Comparison of ENCODE assay signal across 23 cellular contexts in the genomic region with DNA sequence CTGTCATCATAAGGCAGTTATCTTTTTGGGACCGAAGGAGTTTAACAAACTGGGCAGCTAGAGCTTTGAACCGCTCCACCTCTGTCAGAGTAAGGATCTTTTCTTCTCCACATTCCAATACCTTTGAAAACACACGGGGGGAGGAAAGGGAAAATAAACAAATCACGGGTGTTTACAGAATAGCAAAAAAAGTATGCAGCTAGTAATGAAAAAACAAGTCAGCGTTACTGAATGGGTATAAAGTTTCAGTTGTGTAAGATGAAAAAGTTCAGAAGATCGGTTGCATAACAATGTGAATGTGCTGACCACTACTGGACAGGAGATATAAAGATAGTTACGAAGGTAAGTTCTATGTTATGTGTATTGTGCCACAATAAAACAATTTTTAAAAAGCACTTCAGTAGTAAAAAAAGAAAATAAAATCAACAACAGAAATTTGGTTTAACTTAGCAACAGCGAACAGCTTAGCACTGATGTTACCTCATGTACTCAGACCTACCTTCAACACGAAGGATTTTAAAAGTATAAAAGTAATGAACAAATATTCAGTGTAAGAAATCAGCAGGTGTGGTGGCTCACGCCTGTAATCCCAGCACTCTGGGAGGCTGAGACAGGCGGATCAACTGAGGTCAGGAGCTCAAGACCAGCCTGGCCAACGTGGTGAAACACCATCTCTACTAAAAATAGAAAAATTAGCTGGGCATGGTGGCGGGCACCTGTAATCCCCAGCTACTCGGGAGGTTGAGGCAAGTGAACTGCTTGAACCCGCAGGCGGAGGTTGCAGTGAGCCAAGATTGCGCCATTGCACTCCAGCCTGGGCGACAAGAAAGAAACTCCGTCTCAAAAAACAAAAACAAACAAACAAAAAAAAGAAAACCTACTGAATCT. TPM values are rescaled to one million over a fixed set of nuclear protein-coding genes. Genes with fewer than 3 reads are reported as not detected.
DNase-seq lines count a peak whose midpoint lies in the region; ATAC-seq and TF ChIP-seq lines count a peak whose summit lies in the region.
"Had no signal": no experiment of that assay in that cellular context is flagged by ENCODE, and none has a peak within 500 bp of the region (broad histone marks: within the 10 kb centered on the region; RNA-seq: fewer than 3 reads in every experiment).

No MANE protein-coding gene starts in this region.

- H3K36me3 Mint-ChIP-seq in activated CD4-positive, alpha-beta T cell treated with anti-CD3 and anti-CD28 coated beads for 36 hours (ENCODE audit: low read depth): peaks cover 58% of the 10 kb centered on the region
- peaks cover 64% of the 10 kb centered on the region for H3K36me3 Mint-ChIP-seq in activated CD4-positive, alpha-beta T cell treated with anti-CD3 and anti-CD28 coated beads, Interleukin-2, amount 10 ng/mL, durations not matched to agents 7 days and 5 days (ENCODE audit: low read depth)
- H3K36me3 Mint-ChIP-seq in naive thymus-derived CD8-positive, alpha-beta T cell: peaks cover 0 to 100% (median 37%) of the 10 kb centered on the region in 3 donors

- H3K9ac ChIP-seq in parathyroid adenoma: no peak overlapping the region

- CTCF ChIA-PET in activated CD4-positive, alpha-beta T cell treated with anti-CD3 and anti-CD28 coated beads for 36 hours (lab: Charles Lee): no interaction called here
- CTCF ChIA-PET in activated CD4-positive, alpha-beta T cell treated with anti-CD3 and anti-CD28 coated beads, Interleukin-2, amount 10 ng/mL, durations not matched to agents 7 days and 5 days (lab: Charles Lee): interaction anchor here (0.6 to 1.9 kb wide), 2 partner anchors 12 to 182 kb away, joined by 3 to 7 read pairs; no protein-coding TSS in a partner anchor

- POLR2A ChIA-PET in activated CD4-positive, alpha-beta T cell treated with anti-CD3 and anti-CD28 coated beads for 36 hours (lab: Charles Lee): no interaction called here
- POLR2A ChIA-PET in activated CD4-positive, alpha-beta T cell treated with anti-CD3 and anti-CD28 coated beads, Interleukin-2, amount 10 ng/mL, durations not matched to agents 7 days and 5 days (lab: Charles Lee): no interaction called here
- POLR2A ChIA-PET in naive thymus-derived CD8-positive, alpha-beta T cell (lab: Charles Lee): no interaction called here

- no peaks in the 10 kb centered on the region for H3K27me3 Mint-ChIP-seq in activated CD4-positive, alpha-beta T cell treated with anti-CD3 and anti-CD28 coated beads for 36 hours
- no peaks in the 10 kb centered on the region for H3K27me3 Mint-ChIP-seq in activated CD4-positive, alpha-beta T cell treated with anti-CD3 and anti-CD28 coated beads, Interleukin-2, amount 10 ng/mL, durations not matched to agents 7 days and 5 days
- no peaks in the 10 kb centered on the region for H3K27me3 Mint-ChIP-seq in naive thymus-derived CD8-positive, alpha-beta T cell
- H3K27me3 Mint-ChIP-seq: progenitor cell of endocrine pancreas; stimulated activated memory B cell treated with anti-CD40 and anti-IgM and Interleukin-4, amounts not matched to agents 10 μg/mL and 1 μg/mL and 100 μg/mL, for 72 hours had no signal

- H3K27ac Mint-ChIP-seq in activated CD4-positive, alpha-beta T cell treated with anti-CD3 and anti-CD28 coated beads for 36 hours: peak overlapping the region; percentile 23
- no peak overlapping the region for H3K27ac Mint-ChIP-seq in activated CD4-positive, alpha-beta T cell treated with anti-CD3 and anti-CD28 coated beads, Interleukin-2, amount 10 ng/mL, durations not matched to agents 7 days and 5 days
- peak overlapping the region in 4 of 10 donors; percentile 41 to 74 (median 44) for H3K27ac Mint-ChIP-seq in naive thymus-derived CD8-positive, alpha-beta T cell
- H3K27ac Mint-ChIP-seq: nephron; progenitor cell of endocrine pancreas; stimulated activated memory B cell treated with anti-CD40 and anti-IgM and Interleukin-4, amounts not matched to agents 10 μg/mL and 1 μg/mL and 100 μg/mL, for 72 hours had no signal

- peaks cover 4% of the 10 kb centered on the region for H3K4me1 ChIP-seq in parathyroid adenoma
- H3K4me1 ChIP-seq: ascending aorta had no signal

- H3K4me2 ChIP-seq in parathyroid adenoma (ENCODE audit: low read length): peak overlapping the region; percentile 48

- H3K27me3 ChIP-seq in parathyroid adenoma (ENCODE audit: control insufficient read depth, insufficient read depth, low read length): no peaks in the 10 kb centered on the region
- H3K27me3 ChIP-seq: ascending aorta, tibial artery had no signal

- no peaks in the 10 kb centered on the region for H3K9me3 Mint-ChIP-seq in activated CD4-positive, alpha-beta T cell treated with anti-CD3 and anti-CD28 coated beads for 36 hours (ENCODE audit: low read depth)
- no peaks in the 10 kb centered on the region for H3K9me3 Mint-ChIP-seq in activated CD4-positive, alpha-beta T cell treated with anti-CD3 and anti-CD28 coated beads, Interleukin-2, amount 10 ng/mL, durations not matched to agents 7 days and 5 days
- no peaks in the 10 kb centered on the region for H3K9me3 Mint-ChIP-seq in naive thymus-derived CD8-positive, alpha-beta T cell
- H3K9me3 Mint-ChIP-seq: immature natural killer cell; nephron; stimulated activated memory B cell treated with anti-CD40 and anti-IgM and Interleukin-4, amounts not matched to agents 10 μg/mL and 1 μg/mL and 100 μg/mL, for 72 hours had no signal

- H3K4me3 Mint-ChIP-seq in activated CD4-positive, alpha-beta T cell treated with anti-CD3 and anti-CD28 coated beads for 36 hours: no peak overlapping the region
- no peak overlapping the region for H3K4me3 Mint-ChIP-seq in activated CD4-positive, alpha-beta T cell treated with anti-CD3 and anti-CD28 coated beads, Interleukin-2, amount 10 ng/mL, durations not matched to agents 7 days and 5 days
- H3K4me3 Mint-ChIP-seq in naive thymus-derived CD8-positive, alpha-beta T cell: no peak overlapping the region
- H3K4me3 Mint-ChIP-seq: immature natural killer cell; nephron; stimulated activated memory B cell treated with anti-CD40 and anti-IgM and Interleukin-4, amounts not matched to agents 10 μg/mL and 1 μg/mL and 100 μg/mL, for 72 hours had no signal

- no peak for TF ChIP-seq POLR2A in GM18505 (IDR thresholded peaks at IDR 0.05; ENCODE audit: borderline replicate concordance, extremely low read depth, insufficient read depth, insufficient read length)

- peak overlapping the region; percentile 29 for H3K27ac ChIP-seq in parathyroid adenoma
- H3K27ac ChIP-seq: 22Rv1, ascending aorta, tibial artery had no signal

- intact Hi-C loops in activated CD4-positive, alpha-beta T cell treated with anti-CD3 and anti-CD28 coated beads for 36 hours (cut with DNase I, micrococcal nuclease): no loop called here

- peak; percentile 15 for TF ChIP-seq CTCF in parathyroid adenoma (IDR thresholded peaks at IDR 0.05)

- no peak overlapping the region for H3K4me3 ChIP-seq in parathyroid adenoma (ENCODE audit: low read depth, low read length)
- H3K4me3 ChIP-seq: ascending aorta, tibial artery had no signal

- H2AFZ ChIP-seq in parathyroid adenoma: no peak overlapping the region

- H3K4me1 Mint-ChIP-seq in activated CD4-positive, alpha-beta T cell treated with anti-CD3 and anti-CD28 coated beads for 36 hours: peaks cover 12% of the 10 kb centered on the region
- no peaks in the 10 kb centered on the region for H3K4me1 Mint-ChIP-seq in activated CD4-positive, alpha-beta T cell treated with anti-CD3 and anti-CD28 coated beads, Interleukin-2, amount 10 ng/mL, durations not matched to agents 7 days and 5 days
- H3K4me1 Mint-ChIP-seq in naive thymus-derived CD8-positive, alpha-beta T cell: peaks cover 2 to 17% (median 9%) of the 10 kb centered on the region in 4 donors
- H3K4me1 Mint-ChIP-seq: nephron had no signal

- ATAC-seq in activated CD4-positive, alpha-beta T cell treated with anti-CD3 and anti-CD28 coated beads for 36 hours: no peak
- ATAC-seq in GM18505 (IDR thresholded peaks at IDR 0.05; ENCODE audit: unreplicated experiment): no peak
- ATAC-seq in naive thymus-derived CD8-positive, alpha-beta T cell: no peak
- ATAC-seq: stimulated activated memory B cell treated with anti-CD40 and anti-IgM and Interleukin-4, amounts not matched to agents 10 μg/mL and 1 μg/mL and 100 μg/mL, for 72 hours had no signal

- H3K36me3 ChIP-seq in parathyroid adenoma (ENCODE audit: control insufficient read depth, insufficient read depth, low read length): no peaks in the 10 kb centered on the region

- no peak for DNase-seq in activated CD4-positive, alpha-beta T cell treated with anti-CD3 and anti-CD28 coated beads for 36 hours
- DNase-seq in activated CD4-positive, alpha-beta T cell treated with anti-CD3 and anti-CD28 coated beads, Interleukin-2, amount 10 ng/mL, durations not matched to agents 7 days and 5 days: no peak
- peak; percentile 10 for DNase-seq in M059J (ENCODE audit: low read depth)
- peak; percentile 61 for DNase-seq in fibroblast of gingiva (ENCODE audit: low read depth)
- no peak for DNase-seq in middle frontal gyrus (ENCODE audit: extremely low spot score, low spot score)
- no peak for DNase-seq in naive thymus-derived CD8-positive, alpha-beta T cell
- DNase-seq: activated CD4-positive, CD25-positive, alpha-beta regulatory T cell treated with anti-CD3 and anti-CD28 coated beads, Interleukin-2, amount 50 U/mL, for 72 hours; activated effector memory CD4-positive, alpha-beta T cell treated with anti-CD3 and anti-CD28 coated beads, Interleukin-2, amount 50 U/mL, for 16 hours; glutamatergic neuron; H7; immature natural killer cell; NCI-H1105; NCI-H2107; NCI-H526 treated with DMSO at 0.1 percent for 48 hours; T-helper 2 cell had no signal

- H3K79me2 ChIP-seq in parathyroid adenoma: peaks cover 2% of the 10 kb centered on the region

- no peaks in the 10 kb centered on the region for H3K9me3 ChIP-seq in parathyroid adenoma (ENCODE audit: control insufficient read depth, low read length)
- H3K9me3 ChIP-seq: ascending aorta, tibial artery had no signal

RNA-seq across cellular contexts. Expression of gene MARF1, which starts 34.3 kb away (rescaled TPM):
- total RNA-seq in activated CD4-positive, alpha-beta T cell treated with anti-CD3 and anti-CD28 coated beads for 36 hours: 10 to 100 TPM; 50.2 to 72.5 TPM
- total RNA-seq in activated CD4-positive, alpha-beta T cell treated with anti-CD3 and anti-CD28 coated beads, Interleukin-2, amount 10 ng/mL, durations not matched to agents 7 days and 5 days: 100 to 1,000 TPM in 1 of 2 experiments, 10 to 100 TPM in 1; 79.9 to 101 TPM
- 11.7 and 13.8 TPM in 2 replicates for total RNA-seq in M059J (2014; rRNA removed; shearing (Covaris generic))
- total RNA-seq in naive thymus-derived CD8-positive, alpha-beta T cell: 100 to 1,000 TPM; 228 to 256 TPM
- polyA plus RNA-seq in naive thymus-derived CD8-positive, alpha-beta T cell: 10 to 100 TPM; 10.9 to 18.2 (median 15.2) TPM

RNA-seq across cellular contexts. Expression of gene NDE1, which starts 41.4 kb away (rescaled TPM):
- total RNA-seq in activated CD4-positive, alpha-beta T cell treated with anti-CD3 and anti-CD28 coated beads for 36 hours: 100 to 1,000 TPM; 107 to 117 TPM
- total RNA-seq in activated CD4-positive, alpha-beta T cell treated with anti-CD3 and anti-CD28 coated beads, Interleukin-2, amount 10 ng/mL, durations not matched to agents 7 days and 5 days: 100 to 1,000 TPM; 144 to 147 TPM
- total RNA-seq in M059J (2014; rRNA removed; shearing (Covaris generic)): 57.7 and 78.6 TPM in 2 replicates
- total RNA-seq in naive thymus-derived CD8-positive, alpha-beta T cell: 100 to 1,000 TPM; 128 to 138 TPM
- polyA plus RNA-seq in naive thymus-derived CD8-positive, alpha-beta T cell: 10 to 100 TPM; 23.5 to 59.1 (median 42.3) TPM

Comparison
In these comparisons a context has a peak if more than half of its experiments do, and no peak if none do; other contexts are left out.
1. DNase-seq: peak in M059J (single experiment) and fibroblast of gingiva (single experiment); none in activated CD4-positive, alpha-beta T cell treated with anti-CD3 and anti-CD28 coated beads for 36 hours (single experiment), activated CD4-positive, alpha-beta T cell treated with anti-CD3 and anti-CD28 coated beads, Interleukin-2, amount 10 ng/mL, durations not matched to agents 7 days and 5 days (single experiment), middle frontal gyrus (single experiment) and naive thymus-derived CD8-positive, alpha-beta T cell (0 of 10).